12 cellular contexts compared by ENCODE assay signal in genomic region chr7:70738080-70738479, GRCh38.
DNase-seq lines count a peak whose midpoint lies in the region; ATAC-seq, FAIRE-seq and TF ChIP-seq lines count a peak whose summit lies in the region.
"Had no signal": no experiment of that assay in that cellular context is flagged by ENCODE, and none has a peak within 500 bp of the region (broad histone marks: within the 10 kb centered on the region; RNA-seq: fewer than 3 reads in every experiment).

No MANE protein-coding gene starts in this region.

- WGBS in HepG2 (ENCODE audit: low lambda C conversion rate) = 35% methylated on average over 4 of the region's 4 CpGs

- peaks cover 12% of the 10 kb centered on the region for H3K4me1 Mint-ChIP-seq in activated CD4-positive, alpha-beta T cell treated with anti-CD3 and anti-CD28 coated beads, Interleukin-2, amount 10 ng/mL, durations not matched to agents 7 days and 5 days

- POLR2A ChIA-PET in HepG2 (lab: Yijun Ruan, JAX) = no interaction called here
- POLR2A ChIA-PET in activated CD4-positive, alpha-beta T cell treated with anti-CD3 and anti-CD28 coated beads, Interleukin-2, amount 10 ng/mL, durations not matched to agents 7 days and 5 days (lab: Charles Lee) = no interaction called here

- TF ChIP-seq POLR2A in HepG2 (IDR thresholded peaks at IDR 0.05; ENCODE audit: insufficient read depth in 1 of 2, low read depth in 2 of 2, low read length in 2 of 2) (no peak), GM18505 (IDR thresholded peaks at IDR 0.05; ENCODE audit: borderline replicate concordance, extremely low read depth, insufficient read depth, insufficient read length) (no peak)

- no peak for TF ChIP-seq RAD21 in HepG2 (CRISPR knock-in tag; IDR thresholded peaks at IDR 0.05)

- in situ Hi-C loops in HepG2 (cut with HindIII; ENCODE audit: extremely low pct_ligation_motif_present, low pct_unique_long_range_greater_than_20kb) = no loop called here

- H3K4me2 ChIP-seq in HepG2 (ENCODE audit: low read depth, low read length) = no peak overlapping the region

- no peak for TF ChIP-seq EP300 in HepG2 (IDR thresholded peaks at IDR 0.05; ENCODE audit: low read depth in 2 of 2, low read length in 2 of 2)
- no peak for TF ChIP-seq EP300 in HepG2 (CRISPR knock-in tag; IDR thresholded peaks at IDR 0.05; ENCODE audit: borderline replicate concordance)

- no peaks in the 10 kb centered on the region for H3K9me3 ChIP-seq in HepG2 (ENCODE audit: low read length)
- H3K9me3 ChIP-seq: tibial nerve had no signal

- no TSS peak for BruUV-seq in HepG2 (replicated peaks; lab: Mats Ljungman, UMichigan)

- no peak for FAIRE-seq in HepG2 (lab: Jason Lieb, UNC)

- no peaks in the 10 kb centered on the region for H3K9me3 Mint-ChIP-seq in activated CD4-positive, alpha-beta T cell treated with anti-CD3 and anti-CD28 coated beads, Interleukin-2, amount 10 ng/mL, durations not matched to agents 7 days and 5 days
- H3K9me3 Mint-ChIP-seq: activated B cell treated with CpG ODN at 0.5 μM for 24 hours had no signal

- no peaks in the 10 kb centered on the region for H3K36me3 ChIP-seq in HepG2 (replicated peaks in 1 of 2; ENCODE audit: control insufficient read depth in 1 of 2, insufficient read depth in 2 of 2, low read length in 2 of 2)
- H3K36me3 ChIP-seq: tibial nerve had no signal

- no peak overlapping the region for H3K9ac ChIP-seq in HepG2 (ENCODE audit: insufficient read depth, low read depth, low read length)

- no peak overlapping the region for H3K27ac Mint-ChIP-seq in activated CD4-positive, alpha-beta T cell treated with anti-CD3 and anti-CD28 coated beads, Interleukin-2, amount 10 ng/mL, durations not matched to agents 7 days and 5 days
- H3K27ac Mint-ChIP-seq: activated B cell treated with CpG ODN at 0.5 μM for 24 hours had no signal

- no peak overlapping the region for H3K4me3 Mint-ChIP-seq in activated CD4-positive, alpha-beta T cell treated with anti-CD3 and anti-CD28 coated beads, Interleukin-2, amount 10 ng/mL, durations not matched to agents 7 days and 5 days
- H3K4me3 Mint-ChIP-seq: activated B cell treated with CpG ODN at 0.5 μM for 24 hours had no signal

- no peaks in the 10 kb centered on the region for H4K20me1 ChIP-seq in HepG2 (ENCODE audit: insufficient read depth, low read length)

- no peaks in the 10 kb centered on the region for H3K27me3 ChIP-seq in HepG2 (ENCODE audit: control insufficient read depth in 1 of 2, insufficient read depth in 2 of 2, low read length in 2 of 2)
- H3K27me3 ChIP-seq: tibial nerve had no signal

- CTCF ChIA-PET in HepG2 (lab: Yijun Ruan, JAX; ENCODE audit: low intra/inter-chr PET ratio, low total read pairs) = no interaction called here
- CTCF ChIA-PET in activated CD4-positive, alpha-beta T cell treated with anti-CD3 and anti-CD28 coated beads, Interleukin-2, amount 10 ng/mL, durations not matched to agents 7 days and 5 days (lab: Charles Lee) = interaction anchor here (0.6 kb wide), 1 partner anchor 30 kb away, joined by 4 read pairs; no protein-coding TSS in a partner anchor

- intact Hi-C loops in Right ventricle myocardium superior (cut with DNase I) (no loop called here), cardiac septum (cut with DNase I) (no loop called here), HepG2 (cut with micrococcal nuclease; ENCODE audit: unreplicated experiment) (loop anchor here (10.0 kb wide), 1 partner anchor 47 kb away; no protein-coding TSS in a partner anchor)

- no peaks in the 10 kb centered on the region for H3K4me1 ChIP-seq in HepG2 (ENCODE audit: insufficient read depth, low read length)

- DNase-seq in Right ventricle myocardium superior (no peak), cardiac septum (ENCODE audit: low spot score) (no peak), cerebellar cortex (ENCODE audit: low spot score) (peak; percentile 61), HepG2 (ENCODE audit: low spot score) (no peak), DMS153 treated with DMSO at 0.1 percent for 48 hours (lab: John Stamatoyannopoulos, UW; ENCODE audit: unreplicated experiment) (no peak)
- DNase-seq in activated CD4-positive, alpha-beta T cell treated with anti-CD3 and anti-CD28 coated beads, Interleukin-2, amount 10 ng/mL, durations not matched to agents 7 days and 5 days = no peak
- DNase-seq: ACHN; activated B cell treated with CpG ODN at 0.5 μM for 24 hours; activated naive CD4-positive, alpha-beta T cell treated with anti-CD3 and anti-CD28 coated beads, Interleukin-2, amount 50 U/mL, for 16 hours had no signal

- H3K27ac ChIP-seq in HepG2 (ENCODE audit: extremely low read length, insufficient read depth, low read length) = no peak overlapping the region

- ATAC-seq in Right ventricle myocardium superior (ENCODE audit: poor library complexity) (peak; percentile 45), HepG2 (no peak), GM18505 (IDR thresholded peaks at IDR 0.05; ENCODE audit: unreplicated experiment) (no peak), GM18909 (IDR thresholded peaks at IDR 0.05; ENCODE audit: poor library complexity, unreplicated experiment) (no peak)

- H3K79me2 ChIP-seq in HepG2 (ENCODE audit: insufficient read depth, low read length) = no peaks in the 10 kb centered on the region

- no peak overlapping the region for H3K4me3 ChIP-seq in HepG2 (replicated peaks in 1 of 3; ENCODE audit: insufficient read depth in 1 of 3, low read depth in 2 of 3, low read length in 3 of 3)

- no peaks in the 10 kb centered on the region for H3K27me3 Mint-ChIP-seq in activated CD4-positive, alpha-beta T cell treated with anti-CD3 and anti-CD28 coated beads, Interleukin-2, amount 10 ng/mL, durations not matched to agents 7 days and 5 days
- H3K27me3 Mint-ChIP-seq: activated B cell treated with CpG ODN at 0.5 μM for 24 hours had no signal

- H3K36me3 Mint-ChIP-seq in activated CD4-positive, alpha-beta T cell treated with anti-CD3 and anti-CD28 coated beads, Interleukin-2, amount 10 ng/mL, durations not matched to agents 7 days and 5 days (ENCODE audit: low read depth) = no peaks in the 10 kb centered on the region

- 0 out of 2 replicates have a peak, but pooled peaks have one; percentile 12 for TF ChIP-seq CTCF in HepG2 (CRISPR knock-in tag; IDR thresholded peaks at IDR 0.05)

- H2AFZ ChIP-seq in HepG2 (ENCODE audit: low read length) = no peak overlapping the region

TF ChIP-seq in HepG2, 621 proteins besides CTCF, POLR2A, EP300 and RAD21:
- no peak for TF ChIP-seq THAP9 (CRISPR knock-in tag; IDR thresholded peaks at IDR 0.05; ENCODE audit: borderline replicate concordance)
- TF ChIP-seq KLF12 (CRISPR knock-in tag; IDR thresholded peaks at IDR 0.05; ENCODE audit: borderline replicate concordance) = no peak
- no peak for TF ChIP-seq HMG20A (CRISPR knock-in tag; IDR thresholded peaks at IDR 0.05; ENCODE audit: borderline replicate concordance)
- no peak for TF ChIP-seq HES4 (CRISPR knock-in tag; IDR thresholded peaks at IDR 0.05; ENCODE audit: borderline replicate concordance)
- no peak for TF ChIP-seq ZNF510 (CRISPR knock-in tag; IDR thresholded peaks at IDR 0.05; ENCODE audit: low read depth)
- TF ChIP-seq BRCA1 (CRISPR knock-in tag; IDR thresholded peaks at IDR 0.05) = no peak
- no peak for TF ChIP-seq SOX13 (IDR thresholded peaks at IDR 0.05)
- TF ChIP-seq SOX13 (CRISPR knock-in tag; conservative IDR thresholded peaks at IDR 0.05 in 1 of 2, IDR thresholded peaks at IDR 0.05 in 1 of 2) = no peak
- TF ChIP-seq ZFP36L1 (CRISPR knock-in tag; IDR thresholded peaks at IDR 0.05) = no peak
TF ChIP-seq in HepG2: peak in this region for 0.
